In genomic region chr11:65850217-65851082, GRCh38 we compare ENCODE assay signal across 1 cellular context.
TF ChIP-seq lines count a peak whose summit lies in the region.

No MANE protein-coding gene starts in this region.

TF ChIP-seq in H1, 55 proteins besides CTCF, POLR2A, EP300 and RAD21:
- TF ChIP-seq RFX5 (IDR thresholded peaks at IDR 0.05; ENCODE audit: borderline replicate concordance, low read depth, low read length) = no peak
- TF ChIP-seq ASH2L (IDR thresholded peaks at IDR 0.05; ENCODE audit: low read length) = no peak
- TF ChIP-seq KDM4A (IDR thresholded peaks at IDR 0.05; ENCODE audit: low read depth, low read length, severe bottlenecking) = no peak
